ENCODE assay signal across 33 cellular contexts in genomic region chr3:30081904-30082303, GRCh38.
A peak's percentile ranks its signal among the peaks of the same experiment; 100 is the strongest.
DNase-seq lines count a peak whose midpoint lies in the region; ATAC-seq and TF ChIP-seq lines count a peak whose summit lies in the region.
"Had no signal": no experiment of that assay in that cellular context is flagged by ENCODE, and none has a peak within 500 bp of the region (broad histone marks: within the 10 kb centered on the region; RNA-seq: fewer than 3 reads in every experiment).

No MANE protein-coding gene starts in this region.

- H3K27ac Mint-ChIP-seq in neural progenitor cell = no peak overlapping the region
- H3K27ac Mint-ChIP-seq: activated B cell treated with CpG ODN at 0.5 μM for 24 hours; activated CD4-positive, alpha-beta T cell treated with anti-CD3 and anti-CD28 coated beads, Interleukin-2, amount 10 ng/mL, durations not matched to agents 7 days and 5 days; activated naive CD8-positive, alpha-beta T cell; HFFc6; stimulated activated naive CD8-positive, alpha-beta T cell treated with anti-CD3 and anti-CD28 coated beads, Interleukin-15, Interleukin-2, amounts not matched to agents 100 ng/mL and 50 ng/mL, for 24 hours had no signal

- H3K27me3 ChIP-seq in neural progenitor cell = peaks cover 73% of the 10 kb centered on the region
- H3K27me3 ChIP-seq: BLaER1, breast epithelium, right atrium auricular region, SJSA1 had no signal

- TF ChIP-seq CTCF in neural progenitor cell (IDR thresholded peaks at IDR 0.05) = no peak

- H3K4me1 ChIP-seq in neural progenitor cell = peaks cover 16% of the 10 kb centered on the region
- H3K4me1 ChIP-seq: breast epithelium, parathyroid adenoma, right atrium auricular region, SJSA1, spleen had no signal

- no peaks in the 10 kb centered on the region for H3K9me3 ChIP-seq in neural progenitor cell (ENCODE audit: low read depth)
- H3K9me3 ChIP-seq: BLaER1, breast epithelium, right atrium auricular region, SJSA1, spleen had no signal

- H4K20me1 ChIP-seq in neural progenitor cell (ENCODE audit: low read depth) = peaks cover 4% of the 10 kb centered on the region
- H4K20me1 ChIP-seq: BLaER1 had no signal

- peaks cover 8% of the 10 kb centered on the region for H3F3A ChIP-seq in neural progenitor cell (ENCODE audit: low read depth)

- H3K4me3 Mint-ChIP-seq in neural progenitor cell = no peak overlapping the region
- H3K4me3 Mint-ChIP-seq: activated B cell treated with CpG ODN at 0.5 μM for 24 hours; activated CD4-positive, alpha-beta T cell treated with anti-CD3 and anti-CD28 coated beads, Interleukin-2, amount 10 ng/mL, durations not matched to agents 7 days and 5 days; activated naive CD8-positive, alpha-beta T cell; HFFc6; stimulated activated naive CD8-positive, alpha-beta T cell treated with anti-CD3 and anti-CD28 coated beads, Interleukin-15, Interleukin-2, amounts not matched to agents 100 ng/mL and 50 ng/mL, for 24 hours had no signal

- no peak overlapping the region for H3K27ac ChIP-seq in neural progenitor cell
- H3K27ac ChIP-seq: BLaER1, breast epithelium, coronary artery, epithelial cell of prostate, GM23248, parathyroid adenoma, right atrium auricular region, RWPE1, SJSA1, spleen had no signal

- no peaks in the 10 kb centered on the region for H3K36me3 ChIP-seq in neural progenitor cell
- H3K36me3 ChIP-seq: BLaER1, breast epithelium, right atrium auricular region, SJSA1, spleen had no signal

- H3K79me2 ChIP-seq in neural progenitor cell (ENCODE audit: low read depth) = no peaks in the 10 kb centered on the region
- H3K79me2 ChIP-seq: parathyroid adenoma had no signal

- H3K4me2 ChIP-seq in neural progenitor cell = no peak overlapping the region
- H3K4me2 ChIP-seq: BLaER1 had no signal

- DNase-seq in ELF-1 (ENCODE audit: low read depth, low spot score) (peak; percentile 70), NCI-H748 (lab: John Stamatoyannopoulos, UW; ENCODE audit: unreplicated experiment) (peak; percentile 57), left lobe of liver (ENCODE audit: low spot score) (no peak), renal cortical epithelial cell (ENCODE audit: low read depth) (peak; percentile 36), neural progenitor cell (ENCODE audit: low spot score) (no peak), NCI-H2029 (lab: John Stamatoyannopoulos, UW) (no peak)
- DNase-seq: activated B cell treated with CpG ODN at 0.5 μM for 24 hours; activated CD4-positive, alpha-beta T cell treated with anti-CD3 and anti-CD28 coated beads, Interleukin-2, amount 10 ng/mL, durations not matched to agents 7 days and 5 days; activated effector memory CD4-positive, alpha-beta T cell treated with Interleukin-2 at 50 U/mL for 16 hours; effector CD8-positive, alpha-beta T cell; GM23248; HFFc6; hippocampal formation; KG1; MM.1S; NCI-H2081 treated with DMSO at 0.1 percent for 48 hours; NCI-H226; NCI-H82; spleen; stimulated activated CD4-positive, alpha-beta T cell treated with anti-CD3 and anti-CD28 coated beads, Interleukin-2, amount 100 ng/mL, for 24 hours; stimulated activated CD8-positive, alpha-beta memory T cell treated with anti-CD3 and anti-CD28 coated beads, Interleukin-4, amount 100 ng/mL, for 48 hours had no signal

- peaks cover 2% of the 10 kb centered on the region for H3K36me3 Mint-ChIP-seq in neural progenitor cell

- H3K4me1 Mint-ChIP-seq in neural progenitor cell = peaks cover 29% of the 10 kb centered on the region
- H3K4me1 Mint-ChIP-seq: activated B cell treated with CpG ODN at 0.5 μM for 24 hours had no signal

- no peak overlapping the region for H2AFZ ChIP-seq in neural progenitor cell (replicated peaks)
- H2AFZ ChIP-seq: GM23248, parathyroid adenoma had no signal

- ATAC-seq in left lobe of liver (peak; percentile 60), GM19328 (IDR thresholded peaks at IDR 0.05; ENCODE audit: unreplicated experiment) (no peak), GM21381 (IDR thresholded peaks at IDR 0.05; ENCODE audit: unreplicated experiment) (no peak)

- H3K4me3 ChIP-seq in neural progenitor cell = no peak overlapping the region
- H3K4me3 ChIP-seq: BLaER1, breast epithelium, coronary artery, GM23248, right atrium auricular region, SJSA1, spleen had no signal

- peaks cover 9% of the 10 kb centered on the region for H3K9me3 Mint-ChIP-seq in neural progenitor cell
- H3K9me3 Mint-ChIP-seq: activated B cell treated with CpG ODN at 0.5 μM for 24 hours; activated CD4-positive, alpha-beta T cell treated with anti-CD3 and anti-CD28 coated beads, Interleukin-2, amount 10 ng/mL, durations not matched to agents 7 days and 5 days; HFFc6; stimulated activated naive CD8-positive, alpha-beta T cell treated with anti-CD3 and anti-CD28 coated beads, Interleukin-15, Interleukin-2, amounts not matched to agents 100 ng/mL and 50 ng/mL, for 24 hours had no signal

- peaks cover 5% of the 10 kb centered on the region for H3K27me3 Mint-ChIP-seq in neural progenitor cell (ENCODE audit: insufficient read depth, low read depth)

- no peak overlapping the region for H3K9ac ChIP-seq in neural progenitor cell
- H3K9ac ChIP-seq: BLaER1, GM23248, parathyroid adenoma had no signal

Comparison
In these comparisons a context has a peak if more than half of its experiments do, and no peak if none do; other contexts are left out.
1. DNase-seq: peak in ELF-1 (single experiment), NCI-H748 (single experiment) and renal cortical epithelial cell (single experiment); none in left lobe of liver (single experiment), neural progenitor cell (single experiment) and NCI-H2029 (single experiment).